4 cellular contexts compared by ENCODE assay signal in genomic region chr1:25410017-25410416, GRCh38. TPM values are rescaled to one million over a fixed set of nuclear protein-coding genes. Genes with fewer than 3 reads are reported as not detected.
"Had no signal": no experiment of that assay in that cellular context is flagged by ENCODE, and none has a peak within 500 bp of the region (broad histone marks: within the 10 kb centered on the region; RNA-seq: fewer than 3 reads in every experiment).

No MANE protein-coding gene starts in this region.

RNA-seq across cellular contexts. Expression of gene RHCE, which starts 10.6 kb away (rescaled TPM):
- total RNA-seq: natural killer cell treated with Interleukin-12 subunit alpha and Interleukin-12 subunit beta and Interleukin-15 and Interleukin-18, amount 100 ng/mL, for 72 hours; neural crest cell; posterior vena cava; transverse colon had no signal
